1 cellular context compared by ENCODE assay signal in genomic region chr7:100100420-100101015, GRCh38.
A peak's percentile ranks its signal among the peaks of the same experiment; 100 is the strongest.
TF ChIP-seq lines count a peak whose summit lies in the region.

No MANE protein-coding gene starts in this region.

TF ChIP-seq in K562, 482 proteins besides CTCF, POLR2A, EP300 and RAD21 (continued from another document and continues in another):
- TF ChIP-seq HMBOX1 (IDR thresholded peaks at IDR 0.05): no peak
- no peak for TF ChIP-seq CBX2 (IDR thresholded peaks at IDR 0.05; ENCODE audit: insufficient read depth, low read length, poor library complexity, severe bottlenecking)
- TF ChIP-seq ZNF696 (CRISPR knock-in tag; conservative IDR thresholded peaks at IDR 0.05): no peak
- no peak for TF ChIP-seq DEAF1 (CRISPR knock-in tag; IDR thresholded peaks at IDR 0.05)
- TF ChIP-seq POU5F1 (IDR thresholded peaks at IDR 0.05; ENCODE audit: borderline replicate concordance, low read depth, low read length, partially characterized antibody): peak; percentile 40
- TF ChIP-seq SAP30 (IDR thresholded peaks at IDR 0.05; ENCODE audit: borderline replicate concordance, insufficient read depth, low read depth, low read length, poor library complexity, severe bottlenecking): peak; percentile 98
- peak; percentile 62; the same call in 1 of the 2 replicates for TF ChIP-seq NCOR1 (IDR thresholded peaks at IDR 0.05)
- peak; percentile 60 for TF ChIP-seq ATF3 (IDR thresholded peaks at IDR 0.05)
- TF ChIP-seq ATF3 (CRISPR knock-in tag; conservative IDR thresholded peaks at IDR 0.05): no peak; the same call in 1 of the 2 replicates
- TF ChIP-seq RFX7 (CRISPR knock-in tag; IDR thresholded peaks at IDR 0.05): no peak
- TF ChIP-seq ZBTB2 (IDR thresholded peaks at IDR 0.05): peak; percentile 23; the same call in 1 of the 2 replicates
- peak; percentile 31 to 73; a peak in 2 of 4 replicates for TF ChIP-seq TRIM24 (IDR thresholded peaks at IDR 0.05)
- TF ChIP-seq YY1 (IDR thresholded peaks at IDR 0.05; ENCODE audit: borderline replicate concordance in 1 of 3, control insufficient read depth in 1 of 3, extremely low read depth in 1 of 3, insufficient read depth in 3 of 3, insufficient read length in 1 of 3, insufficient replicate concordance in 2 of 3, low read depth in 1 of 3, low read length in 2 of 3): peak; percentile 18 to 61 (median 61)
- no peak for TF ChIP-seq ZNF717 (CRISPR knock-in tag; IDR thresholded peaks at IDR 0.05)
- peak; percentile 50 for TF ChIP-seq FIP1L1 (IDR thresholded peaks at IDR 0.05; ENCODE audit: low read depth, low read length, poor library complexity, severe bottlenecking)
- TF ChIP-seq FOXK1 (CRISPR knock-in tag; IDR thresholded peaks at IDR 0.05; ENCODE audit: borderline replicate concordance): 0 out of 2 replicates have a peak, but pooled peaks have one; percentile 54
- peak; percentile 89 for TF ChIP-seq THAP12 (CRISPR knock-in tag; IDR thresholded peaks at IDR 0.05)
- TF ChIP-seq CEBPZ (IDR thresholded peaks at IDR 0.05; ENCODE audit: borderline replicate concordance, low read depth, low read length): peak; percentile 33; the same call in 1 of the 2 replicates
- no peak for TF ChIP-seq E2F4 (CRISPR knock-in tag; IDR thresholded peaks at IDR 0.05; ENCODE audit: low read depth)
- TF ChIP-seq GTF2A2 (tag; IDR thresholded peaks at IDR 0.05): no peak
- no peak for TF ChIP-seq RBM39 (optimal IDR thresholded peaks at IDR 0.05; ENCODE audit: low read depth, low read length)
- no peak for TF ChIP-seq ZNF124 (CRISPR knock-in tag; IDR thresholded peaks at IDR 0.05)
- no peak for TF ChIP-seq ZNF239 (CRISPR knock-in tag; IDR thresholded peaks at IDR 0.05)
- no peak for TF ChIP-seq PTBP1 (IDR thresholded peaks at IDR 0.05; ENCODE audit: low read depth, low read length)
- TF ChIP-seq ZNF174 (CRISPR knock-in tag; IDR thresholded peaks at IDR 0.05): no peak
- no peak for TF ChIP-seq CSDE1 (IDR thresholded peaks at IDR 0.05)
- TF ChIP-seq NELFE (IDR thresholded peaks at IDR 0.05; ENCODE audit: insufficient read depth, insufficient read length): no peak
- TF ChIP-seq RNF219 (CRISPR knock-in tag; IDR thresholded peaks at IDR 0.05): no peak
- TF ChIP-seq PRDM10 (IDR thresholded peaks at IDR 0.05; ENCODE audit: partially characterized antibody): no peak
- no peak for TF ChIP-seq CUX1 (CRISPR knock-in tag; IDR thresholded peaks at IDR 0.05)
